ENCODE assay signal across 8 cellular contexts in the genomic region with DNA sequence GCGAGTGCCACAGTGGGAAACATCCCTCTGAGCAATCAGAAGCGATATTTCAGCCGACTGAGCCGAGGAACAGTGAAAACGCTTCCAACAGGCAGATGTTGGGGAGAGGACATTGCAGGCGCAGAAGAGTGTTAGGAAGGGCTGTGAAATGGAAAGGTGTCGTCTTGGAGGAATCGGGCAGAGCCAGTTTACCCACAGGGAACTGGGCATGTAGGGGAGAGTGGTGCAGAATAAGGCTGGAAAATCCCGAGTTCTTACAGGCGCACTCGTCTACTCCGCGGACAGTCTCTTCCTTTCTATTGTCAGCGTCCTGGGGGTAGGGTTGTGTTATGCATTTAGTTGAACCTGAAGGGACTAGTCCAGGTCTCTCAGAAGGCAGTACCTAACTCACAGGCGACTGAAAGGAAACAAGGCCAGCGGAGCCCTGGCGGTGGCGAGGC. TPM values are rescaled to one million over a fixed set of nuclear protein-coding genes. Genes with fewer than 3 reads are reported as not detected.
A peak's percentile ranks its signal among the peaks of the same experiment; 100 is the strongest.
DNase-seq lines count a peak whose midpoint lies in the region; ATAC-seq and TF ChIP-seq lines count a peak whose summit lies in the region.

No MANE protein-coding gene starts in this region.

- ATAC-seq in body of pancreas (no peak), lower lobe of right lung (no peak)

- H3K9me3 ChIP-seq in body of pancreas = no peaks in the 10 kb centered on the region
- H3K9me3 ChIP-seq in lower lobe of right lung = no peaks in the 10 kb centered on the region
- no peaks in the 10 kb centered on the region for H3K9me3 ChIP-seq in transverse colon

- H3K4me3 Mint-ChIP-seq in activated naive CD4-positive, alpha-beta T cell treated with anti-CD3 and anti-CD28 coated beads, Interleukin-2, amount 10 ng/mL, durations not matched to agents 7 days and 5 days = peak overlapping the region; percentile 96

- 25 to 31% methylated on average over 16 to 18 of the region's 18 CpGs for WGBS in body of pancreas, 2 donors
- WGBS in transverse colon (ENCODE audit: low coverage in 1 of 2), 2 donors = 26 to 46% methylated on average over 10 to 18 of the region's 18 CpGs

- TF ChIP-seq POLR2A in body of pancreas (IDR thresholded peaks at IDR 0.05) (no peak), transverse colon (IDR thresholded peaks at IDR 0.05) (no peak)

- no peak for DNase-seq in activated naive CD4-positive, alpha-beta T cell treated with anti-CD3 and anti-CD28 coated beads, Interleukin-2, amount 10 ng/mL, durations not matched to agents 7 days and 5 days
- no peak for DNase-seq in activated naive CD4-positive, alpha-beta T cell treated with anti-CD3 and anti-CD28 coated beads, Interleukin-2, amount 50 U/mL, for 16 hours
- DNase-seq in body of pancreas (no peak), lower lobe of right lung (no peak), transverse colon (no peak), COR-L47 (lab: John Stamatoyannopoulos, UW) (no peak), DMS79 treated with DMSO at 0.1 percent for 48 hours (lab: John Stamatoyannopoulos, UW) (no peak)
- DNase-seq in stimulated activated CD4-positive, alpha-beta T cell treated with anti-CD3 and anti-CD28 coated beads, Interleukin-2, amount 100 ng/mL, for 24 hours = no peak

- H3K27ac ChIP-seq in body of pancreas = peak overlapping the region; percentile 78 to 91 (median 88)
- peak overlapping the region; percentile 95 for H3K27ac ChIP-seq in lower lobe of right lung
- peak overlapping the region; percentile 94 to 97 (median 96) for H3K27ac ChIP-seq in transverse colon

- no peak for TF ChIP-seq EP300 in transverse colon (IDR thresholded peaks at IDR 0.05; ENCODE audit: low read depth)

- in situ Hi-C loops in transverse colon (cut with MboI; ENCODE audit: low pct_ligation_motif_present in 1 of 4, low pct_unique_long_range_greater_than_20kb in 1 of 4, low sequenced_read_pairs in 3 of 4) = loop anchor here in 3 of 4 donors (10.0 kb wide), 1 partner anchor 64 kb away; a partner anchor contains a TSS

- H3K4me1 ChIP-seq in body of pancreas (peaks cover 29% of the 10 kb centered on the region), lower lobe of right lung (peaks cover 39% of the 10 kb centered on the region), transverse colon (peaks cover 11 to 49% (median 29%) of the 10 kb centered on the region in 4 donors)

- H3K4me3 ChIP-seq in body of pancreas (peak overlapping the region; percentile 34 to 57), lower lobe of right lung (peak overlapping the region; percentile 78), transverse colon (peak overlapping the region; percentile 74 to 92 (median 82))

- peak overlapping the region; percentile 87 for H3K27ac Mint-ChIP-seq in activated naive CD4-positive, alpha-beta T cell treated with anti-CD3 and anti-CD28 coated beads, Interleukin-2, amount 10 ng/mL, durations not matched to agents 7 days and 5 days

- no peaks in the 10 kb centered on the region for H3K9me3 Mint-ChIP-seq in activated naive CD4-positive, alpha-beta T cell treated with anti-CD3 and anti-CD28 coated beads, Interleukin-2, amount 10 ng/mL, durations not matched to agents 7 days and 5 days

- no peaks in the 10 kb centered on the region for H3K36me3 Mint-ChIP-seq in activated naive CD4-positive, alpha-beta T cell treated with anti-CD3 and anti-CD28 coated beads, Interleukin-2, amount 10 ng/mL, durations not matched to agents 7 days and 5 days

- no peaks in the 10 kb centered on the region for H3K27me3 ChIP-seq in body of pancreas
- no peaks in the 10 kb centered on the region for H3K27me3 ChIP-seq in lower lobe of right lung (ENCODE audit: low read depth)
- H3K27me3 ChIP-seq in transverse colon = no peaks in the 10 kb centered on the region

- H3K4me1 Mint-ChIP-seq in activated naive CD4-positive, alpha-beta T cell treated with anti-CD3 and anti-CD28 coated beads, Interleukin-2, amount 10 ng/mL, durations not matched to agents 7 days and 5 days = peaks cover 21% of the 10 kb centered on the region

- H3K36me3 ChIP-seq in body of pancreas (replicated peaks in 1 of 2; ENCODE audit: insufficient read depth in 1 of 2, low read depth in 2 of 2) = no peaks in the 10 kb centered on the region
- no peaks in the 10 kb centered on the region for H3K36me3 ChIP-seq in lower lobe of right lung
- H3K36me3 ChIP-seq in transverse colon = no peaks in the 10 kb centered on the region

- CTCF ChIA-PET in activated naive CD4-positive, alpha-beta T cell treated with anti-CD3 and anti-CD28 coated beads, Interleukin-2, amount 10 ng/mL, durations not matched to agents 7 days and 5 days (lab: Charles Lee) = no interaction called here

- TF ChIP-seq CTCF in body of pancreas (IDR thresholded peaks at IDR 0.05) (peak in 1 of 7 experiments; percentile 8), lower lobe of right lung (IDR thresholded peaks at IDR 0.05) (no peak), transverse colon (IDR thresholded peaks at IDR 0.05) (no peak)

- intact Hi-C loops in body of pancreas (cut with DNase I) = loop anchor here (10.0 kb wide), 1 partner anchor 64 kb away; a partner anchor contains a TSS
- intact Hi-C loops in lower lobe of right lung (cut with DNase I) = no loop called here
- intact Hi-C loops in transverse colon (cut with DNase I; ENCODE audit: low total_unique reads) = no loop called here

- peaks cover 49% of the 10 kb centered on the region for H3K27me3 Mint-ChIP-seq in activated naive CD4-positive, alpha-beta T cell treated with anti-CD3 and anti-CD28 coated beads, Interleukin-2, amount 10 ng/mL, durations not matched to agents 7 days and 5 days

RNA-seq across cellular contexts. Expression of a gene that starts 1.1 kb away (rescaled TPM):
- 100 to 1,000 TPM; 157 to 177 TPM for total RNA-seq in body of pancreas
- total RNA-seq in lower lobe of right lung = 582 TPM
- 100 to 1,000 TPM; 191 to 618 (median 396) TPM for total RNA-seq in transverse colon
